ENCODE assay signal across 27 cellular contexts in genomic region chr7:123652406-123652805, GRCh38. TPM values are rescaled to one million over a fixed set of nuclear protein-coding genes. Genes with fewer than 3 reads are reported as not detected.
"Had no signal": no experiment of that assay in that cellular context is flagged by ENCODE, and none has a peak within 500 bp of the region (broad histone marks: within the 10 kb centered on the region; RNA-seq: fewer than 3 reads in every experiment).

No MANE protein-coding gene starts in this region.

- FAIRE-seq: colon, keratinocyte, pancreas had no signal

- DNase-seq: dermis blood vessel endothelial cell; esophagus squamous epithelium; foreskin melanocyte; glutamatergic neuron; immature natural killer cell; left colon; mesendoderm; naive B cell; occipital lobe; pancreas; right lobe of liver; spleen; stimulated activated CD4-positive, alpha-beta T cell treated with anti-CD3 and anti-CD28 coated beads, Interleukin-15, amount 100 ng/mL, for 24 hours; stimulated activated CD4-positive, alpha-beta T cell treated with anti-CD3 and anti-CD28 coated beads, Interleukin-1b, Interleukin-23, amount 100 ng/mL, for 48 hours; stimulated activated CD4-positive, alpha-beta T cell treated with anti-CD3 and anti-CD28 coated beads, Interleukin-4, amount 100 ng/mL, for 24 hours; tibial artery; upper lobe of left lung; uterus had no signal

- H3K4me3 ChIP-seq: esophagus squamous epithelium, pancreas, right lobe of liver, spleen, tibial artery, upper lobe of left lung, uterus had no signal

- H3K9me3 ChIP-seq: esophagus squamous epithelium, pancreas, right lobe of liver, spleen, tibial artery, upper lobe of left lung, uterus had no signal

- H3K27me3 ChIP-seq: pancreas, right lobe of liver, spleen, tibial artery, upper lobe of left lung, uterus had no signal

- ATAC-seq: left colon; pancreas; right lobe of liver; stimulated activated memory B cell treated with anti-CD40 and anti-IgM and Interleukin-4, amounts not matched to agents 10 μg/mL and 1 μg/mL and 100 μg/mL, for 72 hours had no signal

- H3K36me3 ChIP-seq: esophagus squamous epithelium, pancreas, right lobe of liver, spleen, tibial artery, upper lobe of left lung, uterus had no signal

- H3K27ac ChIP-seq: esophagus squamous epithelium, pancreas, right lobe of liver, spleen, tibial artery, upper lobe of left lung, uterus had no signal

- H3K4me1 ChIP-seq: esophagus squamous epithelium, pancreas, right lobe of liver, spleen, tibial artery, upper lobe of left lung, uterus had no signal

RNA-seq across cellular contexts. Expression of gene LMOD2, which starts 3.3 kb away (rescaled TPM):
- total RNA-seq: dermis blood vessel endothelial cell, epithelial cell of proximal tubule, esophagus squamous epithelium, left colon, liver, lung microvascular endothelial cell, occipital lobe, progenitor cell of endocrine pancreas, renal cortical epithelial cell, spleen, temporal lobe, upper lobe of left lung had no signal
- polyA plus RNA-seq: immature natural killer cell, keratinocyte, liver, pancreas had no signal

RNA-seq across cellular contexts. Expression of gene ASB15, which starts 50.8 kb away (rescaled TPM):
- total RNA-seq: dermis blood vessel endothelial cell, epithelial cell of proximal tubule, esophagus squamous epithelium, left colon, liver, lung microvascular endothelial cell, occipital lobe, progenitor cell of endocrine pancreas, renal cortical epithelial cell, right lobe of liver, spleen, temporal lobe, upper lobe of left lung, uterus had no signal
- polyA plus RNA-seq: immature natural killer cell, keratinocyte, liver, pancreas had no signal
